ENCODE assay signal across 8 cellular contexts in genomic region chr19:37719111-37719926, GRCh38. TPM values are rescaled to one million over a fixed set of nuclear protein-coding genes. Genes with fewer than 3 reads are reported as not detected.
DNase-seq lines count a peak whose midpoint lies in the region; ATAC-seq and TF ChIP-seq lines count a peak whose summit lies in the region.

Gene ZNF607 (minus strand): TSS chr19:37719761. CDS start chr19:37711618, 8,143 bp downstream.

- 0 out of 2 replicates have a peak, but pooled peaks cover 3% of the 10 kb centered on the region for H3K4me1 ChIP-seq in Caco-2
- H3K4me1 ChIP-seq in HUES64 (ENCODE audit: insufficient read depth, low read length), result peaks cover 21% of the 10 kb centered on the region

- peak within 1 kb of the TSS; percentile 29 for H3K27ac ChIP-seq in HUES64 (ENCODE audit: low read depth, low read length)

- BruUV-seq in Caco-2 (replicated peaks; lab: Mats Ljungman, UMichigan), result TSS peak; percentile 55

- H3K4me1 Mint-ChIP-seq in Caco-2 (ENCODE audit: low read depth, unreplicated experiment), result peaks cover 12% of the 10 kb centered on the region
- peaks cover 9% of the 10 kb centered on the region for H3K4me1 Mint-ChIP-seq in activated T-helper 17 cell treated with anti-CD3 and anti-CD28 coated beads, Interleukin-2, amount 50 U/mL, for 72 hours
- H3K4me1 Mint-ChIP-seq in natural killer cell treated with Interleukin-12 subunit alpha and Interleukin-12 subunit beta and Interleukin-15 and Interleukin-18, amount 100 ng/mL, for 72 hours (ENCODE audit: low read depth in 2 of 2), result peaks cover 9 to 10% of the 10 kb centered on the region in 2 donors

- intact Hi-C loops in Caco-2 (cut with micrococcal nuclease; ENCODE audit: unreplicated experiment), result loop anchor here (1.0 to 2.0 kb wide), 3 partner anchors 60 to 125 kb away; partner anchors contain the start of genes ZFP30, ZNF540, ZNF571 and ZNF573

- H3K36me3 Mint-ChIP-seq in Caco-2 (ENCODE audit: insufficient read depth, unreplicated experiment), result peaks cover 35% of the 10 kb centered on the region
- H3K36me3 Mint-ChIP-seq in activated T-helper 17 cell treated with anti-CD3 and anti-CD28 coated beads, Interleukin-2, amount 50 U/mL, for 72 hours (ENCODE audit: low read depth), result peaks cover 17% of the 10 kb centered on the region
- no peaks in the 10 kb centered on the region for H3K36me3 Mint-ChIP-seq in natural killer cell treated with Interleukin-12 subunit alpha and Interleukin-12 subunit beta and Interleukin-15 and Interleukin-18, amount 100 ng/mL, for 72 hours

- H3K27me3 ChIP-seq in Caco-2 (replicated peaks; ENCODE audit: control insufficient read depth, insufficient read depth, low read length) (no peaks in the 10 kb centered on the region), HUES64 (ENCODE audit: insufficient read depth, low read length) (no peaks in the 10 kb centered on the region)

- H3K9me3 Mint-ChIP-seq in Caco-2 (ENCODE audit: unreplicated experiment), result no peaks in the 10 kb centered on the region
- H3K9me3 Mint-ChIP-seq in activated T-helper 17 cell treated with anti-CD3 and anti-CD28 coated beads, Interleukin-2, amount 50 U/mL, for 72 hours, result no peaks in the 10 kb centered on the region
- no peaks in the 10 kb centered on the region for H3K9me3 Mint-ChIP-seq in natural killer cell treated with Interleukin-12 subunit alpha and Interleukin-12 subunit beta and Interleukin-15 and Interleukin-18, amount 100 ng/mL, for 72 hours

- no peaks in the 10 kb centered on the region for H3K36me3 ChIP-seq in Caco-2 (ENCODE audit: control insufficient read depth, insufficient read depth, low read length)
- peaks cover 8% of the 10 kb centered on the region for H3K36me3 ChIP-seq in HUES64 (ENCODE audit: insufficient read depth, low read length)

- POLR2A ChIA-PET in Caco-2 (lab: Charles Lee), result interaction anchor here (0.6 to 1.8 kb wide), 4 partner anchors 14 to 125 kb away, joined by 3 to 6 read pairs (median 5); partner anchors contain the start of genes ZNF540, ZNF571 and ZNF573

- peak within 1 kb of the TSS; percentile 91 for H3K27ac Mint-ChIP-seq in Caco-2 (ENCODE audit: unreplicated experiment)
- H3K27ac Mint-ChIP-seq in activated T-helper 17 cell treated with anti-CD3 and anti-CD28 coated beads, Interleukin-2, amount 50 U/mL, for 72 hours, result peak within 1 kb of the TSS; percentile 90
- H3K27ac Mint-ChIP-seq in natural killer cell treated with Interleukin-12 subunit alpha and Interleukin-12 subunit beta and Interleukin-15 and Interleukin-18, amount 100 ng/mL, for 72 hours, result peak within 1 kb of the TSS; percentile 76 to 91

- H3K27me3 Mint-ChIP-seq in Caco-2 (ENCODE audit: insufficient read depth, unreplicated experiment), result no peaks in the 10 kb centered on the region
- no peaks in the 10 kb centered on the region for H3K27me3 Mint-ChIP-seq in activated T-helper 17 cell treated with anti-CD3 and anti-CD28 coated beads, Interleukin-2, amount 50 U/mL, for 72 hours
- no peaks in the 10 kb centered on the region for H3K27me3 Mint-ChIP-seq in natural killer cell treated with Interleukin-12 subunit alpha and Interleukin-12 subunit beta and Interleukin-15 and Interleukin-18, amount 100 ng/mL, for 72 hours

- CTCF ChIA-PET in Caco-2 (lab: Charles Lee), result interaction anchor here (0.5 to 1.4 kb wide), 5 partner anchors 16 to 183 kb away, joined by 3 to 5 read pairs (median 4); partner anchors contain the start of genes ZNF540, ZNF571 and ZNF573

- DNase-seq in Caco-2 (peak; percentile 96 to 97), fibroblast of pulmonary artery (ENCODE audit: low read depth) (peak; percentile 94)
- peak; percentile 94 for DNase-seq in natural killer cell treated with Interleukin-12 subunit alpha and Interleukin-12 subunit beta and Interleukin-15 and Interleukin-18, amount 100 ng/mL, for 72 hours (ENCODE audit: low spot score)
- DNase-seq in stimulated activated naive CD4-positive, alpha-beta T cell treated with Interleukin-2 at 50 U/mL for 16 hours (lab: John Stamatoyannopoulos, UW), result peak; percentile 73

- ATAC-seq in GM21381 (IDR thresholded peaks at IDR 0.05; ENCODE audit: unreplicated experiment), result peak; percentile 94
- ATAC-seq in activated T-helper 17 cell treated with anti-CD3 and anti-CD28 coated beads, Interleukin-2, amount 50 U/mL, for 72 hours (replicated peaks), result peak; percentile 96
- peak; percentile 98 for ATAC-seq in natural killer cell treated with Interleukin-12 subunit alpha and Interleukin-12 subunit beta and Interleukin-15 and Interleukin-18, amount 100 ng/mL, for 72 hours

- WGBS in HUES64, result under 1% methylated on average over 54 of the region's 54 CpGs

- peak within 1 kb of the TSS; percentile 73 for H3K9ac ChIP-seq in HUES64 (ENCODE audit: low read depth, low read length)

- H3K9me3 ChIP-seq in Caco-2 (no peaks in the 10 kb centered on the region), HUES64 (ENCODE audit: insufficient read depth, low read depth, low read length) (no peaks in the 10 kb centered on the region)

- H3K4me3 ChIP-seq in Caco-2 (ENCODE audit: low read depth, low read length), result peak within 1 kb of the TSS; percentile 60
- peak within 1 kb of the TSS; percentile 84 for H3K4me3 ChIP-seq in HUES64 (ENCODE audit: low read length)
- H3K4me3 ChIP-seq in fibroblast of pulmonary artery (replicated peaks; ENCODE audit: low read depth, low read length), result peak within 1 kb of the TSS; percentile 93

- peak within 1 kb of the TSS; percentile 96 for H3K4me3 Mint-ChIP-seq in Caco-2 (ENCODE audit: unreplicated experiment)
- peak within 1 kb of the TSS; percentile 92 for H3K4me3 Mint-ChIP-seq in activated T-helper 17 cell treated with anti-CD3 and anti-CD28 coated beads, Interleukin-2, amount 50 U/mL, for 72 hours
- H3K4me3 Mint-ChIP-seq in natural killer cell treated with Interleukin-12 subunit alpha and Interleukin-12 subunit beta and Interleukin-15 and Interleukin-18, amount 100 ng/mL, for 72 hours, result peak within 1 kb of the TSS; percentile 91

- TF ChIP-seq CTCF in Caco-2 (IDR thresholded peaks at IDR 0.05; ENCODE audit: insufficient read depth in 1 of 2, low read depth in 1 of 2, low read length in 1 of 2, severe bottlenecking in 1 of 2, unreplicated experiment in 1 of 2) (peak; percentile 80 to 84), fibroblast of pulmonary artery (IDR thresholded peaks at IDR 0.05; ENCODE audit: low read length, missing control alignments) (peak; percentile 68)

TF ChIP-seq in PFSK-1, 5 proteins besides CTCF, POLR2A, EP300 and RAD21:
- TF ChIP-seq SIN3A (IDR thresholded peaks at IDR 0.05; ENCODE audit: borderline replicate concordance, insufficient read depth, low read length) (no peak), POLR2AphosphoS5 (IDR thresholded peaks at IDR 0.05; ENCODE audit: low read depth, low read length) (peak; percentile 85), REST (IDR thresholded peaks at IDR 0.05; ENCODE audit: insufficient read depth in 1 of 2, low read depth in 2 of 2, low read length in 2 of 2) (no peak), TAF1 (IDR thresholded peaks at IDR 0.05; ENCODE audit: borderline replicate concordance, insufficient read depth, low read length) (peak; percentile 59; the same call in 1 of the 2 replicates), FOXP2 (optimal IDR thresholded peaks at IDR 0.05; ENCODE audit: borderline replicate concordance, extremely low read depth, extremely low read length, insufficient read depth) (peak; percentile 22)

RNA-seq across cellular contexts. Expression of gene ZNF607, which starts in this region (rescaled TPM):
- total RNA-seq in Caco-2 (2022), result 14.5 and 15.4 TPM in 2 replicates
- polyA plus RNA-seq in HUES64 (2013, experiment 1 of 2), result 9.7 TPM
- polyA plus RNA-seq in HUES64 (2013, experiment 2 of 2), result 9.8 TPM
- polyA plus RNA-seq in PFSK-1 (2012; ENCODE audit: insufficient read length, low read depth), result 2.6 TPM
- 1 to 10 TPM; 4.2 to 9.4 TPM for total RNA-seq in activated T-helper 17 cell treated with anti-CD3 and anti-CD28 coated beads, Interleukin-2, amount 50 U/mL, for 72 hours
- 1 to 10 TPM; 5.6 to 7.8 TPM for total RNA-seq in natural killer cell treated with Interleukin-12 subunit alpha and Interleukin-12 subunit beta and Interleukin-15 and Interleukin-18, amount 100 ng/mL, for 72 hours

Comparison
In these comparisons a context has a peak if more than half of its experiments do, and no peak if none do; other contexts are left out.
1. Peak in every context shown above with its lines: DNase-seq, ATAC-seq, H3K4me3 ChIP-seq and H3K27ac ChIP-seq.